ENCODE assay signal across 28 cellular contexts in genomic region chr3:138289260-138289659, GRCh38. TPM values are rescaled to one million over a fixed set of nuclear protein-coding genes. Genes with fewer than 3 reads are reported as not detected.
"Had no signal": no experiment of that assay in that cellular context is flagged by ENCODE, and none has a peak within 500 bp of the region (broad histone marks: within the 10 kb centered on the region; RNA-seq: fewer than 3 reads in every experiment).

No MANE protein-coding gene starts in this region.

- H3K27ac ChIP-seq: adrenal gland, body of pancreas, coronary artery, gastrocnemius medialis, hepatocyte, neutrophil, skin epidermis, suprapubic skin, tibial artery had no signal

- DNase-seq: activated B cell treated with CpG ODN at 0.5 μM for 24 hours; activated CD4-positive, alpha-beta T cell treated with anti-CD3 and anti-CD28 coated beads, Interleukin-2, amount 10 ng/mL, durations not matched to agents 24 days and 14 days; activated naive CD4-positive, alpha-beta T cell; activated T-cell treated with anti-CD3 and anti-CD28 coated beads for 4 hours; adrenal gland; aorta; body of pancreas; effector memory CD8-positive, alpha-beta T cell; erythroblast; gastrocnemius medialis; islet precursor cell; left ventricle myocardium superior; naive B cell; nephron progenitor cell; stimulated activated CD4-positive, alpha-beta T cell treated with anti-CD3 and anti-CD28 coated beads, Interleukin-12 subunit alpha, Interleukin-12 subunit beta, amount 100 ng/mL, for 4 hours; stimulated activated CD4-positive, alpha-beta T cell treated with anti-CD3 and anti-CD28 coated beads, Interleukin-4, amount 100 ng/mL, for 1 hour; T-cell; tibial artery had no signal

- H3K27me3 ChIP-seq: adrenal gland, body of pancreas, gastrocnemius medialis, hepatocyte, neutrophil, suprapubic skin, tibial artery had no signal

- H3K27ac Mint-ChIP-seq: activated B cell treated with CpG ODN at 0.5 μM for 24 hours; nephron progenitor cell; progenitor cell of endocrine pancreas; T-cell; T-helper 2 cell treated with Interferon-gamma antibody and Interleukin-4, amounts not matched to agents 5 μg/mL and 100 μg/mL, for 36 hours had no signal

- H3K27me3 Mint-ChIP-seq: activated B cell treated with CpG ODN at 0.5 μM for 24 hours; activated CD4-positive, alpha-beta T cell treated with anti-CD3 and anti-CD28 coated beads, Interleukin-2, amount 10 ng/mL, durations not matched to agents 24 days and 14 days; effector memory CD8-positive, alpha-beta T cell; naive B cell; progenitor cell of endocrine pancreas; T-cell had no signal

- H3K4me3 Mint-ChIP-seq: activated B cell treated with CpG ODN at 0.5 μM for 24 hours; activated CD4-positive, alpha-beta T cell treated with anti-CD3 and anti-CD28 coated beads, Interleukin-2, amount 10 ng/mL, durations not matched to agents 24 days and 14 days; effector memory CD8-positive, alpha-beta T cell; naive B cell; nephron progenitor cell; T-cell; T-helper 2 cell treated with Interferon-gamma antibody and Interleukin-4, amounts not matched to agents 5 μg/mL and 100 μg/mL, for 36 hours had no signal

- H3K4me1 ChIP-seq: adrenal gland, body of pancreas, gastrocnemius medialis, suprapubic skin, tibial artery had no signal

- ATAC-seq: body of pancreas; effector memory CD8-positive, alpha-beta T cell; gastrocnemius medialis; left ventricle myocardium superior; sciatic nerve; T-cell had no signal

- H3K9me3 ChIP-seq: adrenal gland, body of pancreas, gastrocnemius medialis, neutrophil, suprapubic skin, tibial artery had no signal

- H3K4me1 Mint-ChIP-seq: activated B cell treated with CpG ODN at 0.5 μM for 24 hours, naive B cell, nephron progenitor cell, T-cell had no signal

- H3K4me3 ChIP-seq: adrenal gland, body of pancreas, coronary artery, gastrocnemius medialis, hepatocyte, skin epidermis, suprapubic skin, tibial artery had no signal

- H3K9me3 Mint-ChIP-seq: activated B cell treated with CpG ODN at 0.5 μM for 24 hours; effector memory CD8-positive, alpha-beta T cell; naive B cell; nephron progenitor cell; T-cell; T-helper 2 cell treated with Interferon-gamma antibody and Interleukin-4, amounts not matched to agents 5 μg/mL and 100 μg/mL, for 36 hours had no signal

RNA-seq across cellular contexts. Expression of gene NME9, which starts 40.4 kb away (rescaled TPM):
- total RNA-seq: activated B cell treated with CpG ODN at 0.5 μM for 24 hours; activated CD4-positive, alpha-beta T cell treated with anti-CD3 and anti-CD28 coated beads, Interleukin-2, amount 10 ng/mL, durations not matched to agents 24 days and 14 days; hepatocyte; osteocyte; SK-MEL-5 had no signal

RNA-seq across cellular contexts. Expression of gene MRAS, which starts 59.1 kb away (rescaled TPM):
- total RNA-seq: activated CD4-positive, alpha-beta T cell treated with anti-CD3 and anti-CD28 coated beads, Interleukin-2, amount 10 ng/mL, durations not matched to agents 24 days and 14 days had no signal
